8 cellular contexts compared by ENCODE assay signal in the genomic region with DNA sequence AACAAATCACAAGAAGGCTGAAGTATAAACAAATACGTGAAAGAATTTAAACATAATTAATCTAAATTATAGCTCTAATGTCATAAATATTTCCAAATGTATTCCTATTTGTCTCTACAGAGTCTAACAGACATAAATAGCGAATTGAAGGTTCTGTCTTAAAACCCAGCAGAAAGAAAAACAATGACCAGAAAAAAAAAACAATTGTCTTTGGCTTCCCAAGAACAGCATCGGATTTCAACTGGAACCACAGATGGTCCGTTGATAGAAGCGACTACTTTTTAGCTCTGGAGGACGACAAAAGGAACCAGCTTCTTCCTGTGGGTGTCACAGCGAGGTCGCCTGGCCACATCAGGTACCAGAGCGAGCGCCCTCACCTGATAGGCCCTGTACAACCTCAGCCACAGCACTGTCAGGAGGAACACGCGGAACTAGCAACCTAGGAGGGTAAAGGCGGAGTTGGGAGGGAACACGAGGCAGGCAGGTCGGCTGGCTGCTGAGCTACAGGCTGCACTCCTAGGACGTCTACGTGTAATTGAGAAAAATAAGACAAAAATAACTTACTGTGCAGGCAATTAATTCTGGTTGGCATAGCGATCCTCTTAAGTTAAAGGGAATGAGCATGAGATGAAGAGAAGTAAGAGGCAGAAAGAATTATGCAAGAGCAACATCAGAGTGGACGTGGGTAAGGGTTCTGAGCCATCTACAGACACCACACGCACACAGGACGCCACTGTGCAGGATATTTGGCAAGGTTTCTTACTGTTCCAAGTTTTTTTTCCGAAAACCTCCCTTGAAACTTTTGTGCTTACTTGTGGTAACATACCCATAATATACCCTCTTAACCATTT. TPM values are rescaled to one million over a fixed set of nuclear protein-coding genes. Genes with fewer than 3 reads are reported as not detected.
DNase-seq lines count a peak whose midpoint lies in the region; ATAC-seq lines count a peak whose summit lies in the region.

No MANE protein-coding gene starts in this region.

- H3K9me3 Mint-ChIP-seq in activated T-cell treated with anti-CD3 and anti-CD28 coated beads, Interleukin-2, amount 50 U/mL, for 72 hours = no peaks in the 10 kb centered on the region

- peak; percentile 21 to 32 for ATAC-seq in activated T-cell treated with anti-CD3 and anti-CD28 coated beads, Interleukin-2, amount 50 U/mL, for 72 hours (replicated peaks in 1 of 2)

- DNase-seq in activated CD4-positive, CD25-positive, alpha-beta regulatory T cell treated with anti-CD3 and anti-CD28 coated beads, Interleukin-2, amount 50 U/mL, for 16 hours (ENCODE audit: low read depth, low spot score) = peak; percentile 22
- no peak for DNase-seq in activated CD4-positive, CD25-positive, alpha-beta regulatory T cell treated with anti-CD3 and anti-CD28 coated beads, Interleukin-2, amount 50 U/mL, for 72 hours
- peak; percentile 41 to 45 for DNase-seq in activated T-cell treated with anti-CD3 and anti-CD28 coated beads, Interleukin-2, amount 50 U/mL, for 72 hours
- DNase-seq in left kidney (ENCODE audit: low read depth, low spot score) (peak; percentile 46), NCI-H2227 treated with DMSO at 0.1 percent for 48 hours (lab: John Stamatoyannopoulos, UW) (no peak), HUDEP-2 (lab: John Stamatoyannopoulos, UW; ENCODE audit: unreplicated experiment in 76 of 76) (no peak), putamen (ENCODE audit: low spot score) (no peak)

- no peaks in the 10 kb centered on the region for H3K9me3 ChIP-seq in subcutaneous abdominal adipose tissue (ENCODE audit: control insufficient read depth in 5 of 5, low read length in 5 of 5)

- H3K4me3 ChIP-seq in subcutaneous abdominal adipose tissue (ENCODE audit: low read depth in 1 of 5, low read length in 5 of 5) = no peak overlapping the region

- H3K4me3 Mint-ChIP-seq in activated T-cell treated with anti-CD3 and anti-CD28 coated beads, Interleukin-2, amount 50 U/mL, for 72 hours = peak overlapping the region; percentile 33 to 44

- peaks cover 45% of the 10 kb centered on the region for H3K4me1 Mint-ChIP-seq in activated T-cell treated with anti-CD3 and anti-CD28 coated beads, Interleukin-2, amount 50 U/mL, for 72 hours (ENCODE audit: low read depth)

- peaks cover 0 to 79% (median 74%) of the 10 kb centered on the region in 5 donors for H3K36me3 ChIP-seq in subcutaneous abdominal adipose tissue (ENCODE audit: control insufficient read depth in 5 of 5, insufficient read depth in 5 of 5, low read length in 5 of 5)

- no peaks in the 10 kb centered on the region for H3K27me3 ChIP-seq in subcutaneous abdominal adipose tissue (ENCODE audit: control insufficient read depth in 5 of 5, insufficient read depth in 4 of 5, low read length in 5 of 5)

- H3K27ac ChIP-seq in subcutaneous abdominal adipose tissue (ENCODE audit: low read depth, low read length) = peak overlapping the region; percentile 5

- peaks cover 0 to 17% (median 5%) of the 10 kb centered on the region in 5 donors for H3K4me1 ChIP-seq in subcutaneous abdominal adipose tissue (ENCODE audit: control insufficient read depth in 5 of 5, insufficient read depth in 5 of 5, low read length in 5 of 5)

- H3K9ac ChIP-seq in subcutaneous abdominal adipose tissue (ENCODE audit: low read length in 5 of 5) = no peak overlapping the region

- no peaks in the 10 kb centered on the region for H3K27me3 Mint-ChIP-seq in activated T-cell treated with anti-CD3 and anti-CD28 coated beads, Interleukin-2, amount 50 U/mL, for 72 hours (ENCODE audit: low read depth)

- H3K27ac Mint-ChIP-seq in activated T-cell treated with anti-CD3 and anti-CD28 coated beads, Interleukin-2, amount 50 U/mL, for 72 hours = no peak overlapping the region

- H3K36me3 Mint-ChIP-seq in activated T-cell treated with anti-CD3 and anti-CD28 coated beads, Interleukin-2, amount 50 U/mL, for 72 hours (ENCODE audit: insufficient read depth in 2 of 2) = peaks cover 0 to 4% of the 10 kb centered on the region in 2 donors

RNA-seq across cellular contexts. Expression of a gene that starts 16.7 kb away (rescaled TPM):
- total RNA-seq in activated T-cell treated with anti-CD3 and anti-CD28 coated beads, Interleukin-2, amount 50 U/mL, for 72 hours = 10 to 100 TPM; 12.1 to 14.6 TPM

RNA-seq across cellular contexts. Expression of a gene that starts 58.0 kb away (rescaled TPM):
- total RNA-seq in activated T-cell treated with anti-CD3 and anti-CD28 coated beads, Interleukin-2, amount 50 U/mL, for 72 hours = 10 to 100 TPM in 1 of 2 donors, 1 to 10 TPM in 1; 6.9 to 15.1 TPM

Comparison
In these comparisons a context has a peak if more than half of its experiments do, and no peak if none do; other contexts are left out.
1. DNase-seq: peak in activated CD4-positive, CD25-positive, alpha-beta regulatory T cell treated with anti-CD3 and anti-CD28 coated beads, Interleukin-2, amount 50 U/mL, for 16 hours (single experiment), activated T-cell treated with anti-CD3 and anti-CD28 coated beads, Interleukin-2, amount 50 U/mL, for 72 hours (2 of 2) and left kidney (single experiment); none in activated CD4-positive, CD25-positive, alpha-beta regulatory T cell treated with anti-CD3 and anti-CD28 coated beads, Interleukin-2, amount 50 U/mL, for 72 hours (single experiment), NCI-H2227 treated with DMSO at 0.1 percent for 48 hours (single experiment), HUDEP-2 (0 of 76) and putamen (single experiment).